Comparison of ENCODE assay signal across 9 cellular contexts in the genomic region with DNA sequence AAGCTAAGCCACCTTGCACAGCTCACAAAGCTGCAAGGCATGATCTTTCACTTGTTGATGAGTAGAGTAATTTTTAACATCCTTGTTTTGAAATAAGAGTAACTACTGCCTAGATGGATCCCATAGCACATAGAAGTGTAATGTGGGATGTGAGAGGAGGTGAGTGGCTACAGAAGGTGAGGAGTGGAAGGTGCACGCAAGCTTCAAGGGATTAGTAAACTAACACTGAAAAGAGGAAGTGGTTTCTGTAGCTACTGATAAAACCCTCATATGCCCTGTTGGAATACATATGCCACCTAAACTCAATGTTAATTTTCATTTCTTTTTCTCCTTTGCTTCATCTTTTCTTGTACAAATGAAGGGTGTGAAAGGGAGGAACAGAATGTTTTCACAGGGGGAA. TPM values are rescaled to one million over a fixed set of nuclear protein-coding genes. Genes with fewer than 3 reads are reported as not detected.
A peak's percentile ranks its signal among the peaks of the same experiment; 100 is the strongest.
DNase-seq lines count a peak whose midpoint lies in the region; ATAC-seq and TF ChIP-seq lines count a peak whose summit lies in the region.
"Had no signal": no experiment of that assay in that cellular context is flagged by ENCODE, and none has a peak within 500 bp of the region (broad histone marks: within the 10 kb centered on the region; RNA-seq: fewer than 3 reads in every experiment).

No MANE protein-coding gene starts in this region.

- no peaks in the 10 kb centered on the region for H3K36me3 ChIP-seq in neutrophil

- H3K4me1 ChIP-seq in neutrophil (ENCODE audit: control insufficient read depth in 1 of 2, insufficient read depth in 1 of 2, low read depth in 1 of 2, low read length in 1 of 2): peaks cover 40% of the 10 kb centered on the region in 2 experiments

- POLR2A ChIA-PET in activated CD4-positive, alpha-beta T cell treated with anti-CD3 and anti-CD28 coated beads for 36 hours (lab: Charles Lee): interaction anchor here (0.6 kb wide), 1 partner anchor 29 kb away, joined by 4 read pairs; no protein-coding TSS in a partner anchor

- peak; percentile 16 for DNase-seq in activated CD4-positive, alpha-beta T cell treated with anti-CD3 and anti-CD28 coated beads for 36 hours
- DNase-seq in activated CD4-positive, alpha-beta T cell treated with anti-CD3 and anti-CD28 coated beads for 1 hour: no peak
- peak; percentile 67 for DNase-seq in MV-4-11 (lab: John Stamatoyannopoulos, UW)
- DNase-seq in NCI-H1105 (lab: John Stamatoyannopoulos, UW): no peak
- DNase-seq in endothelial cell (ENCODE audit: low spot score): no peak
- DNase-seq in NCI-H2107 (lab: John Stamatoyannopoulos, UW): no peak

- H3K9me3 Mint-ChIP-seq in activated CD4-positive, alpha-beta T cell treated with anti-CD3 and anti-CD28 coated beads for 36 hours (ENCODE audit: low read depth): no peaks in the 10 kb centered on the region
- no peaks in the 10 kb centered on the region for H3K9me3 Mint-ChIP-seq in endothelial cell (ENCODE audit: unreplicated experiment)
- H3K9me3 Mint-ChIP-seq: IgD-negative memory B cell had no signal

- H3K4me3 ChIP-seq in neutrophil (ENCODE audit: low read depth in 1 of 2, low read length in 1 of 2): peak overlapping the region in 1 of 2 experiments; percentile 3

- H3K27me3 ChIP-seq in neutrophil: no peaks in the 10 kb centered on the region

- H3K27me3 Mint-ChIP-seq in activated CD4-positive, alpha-beta T cell treated with anti-CD3 and anti-CD28 coated beads for 36 hours: no peaks in the 10 kb centered on the region
- H3K27me3 Mint-ChIP-seq in endothelial cell (ENCODE audit: unreplicated experiment): no peaks in the 10 kb centered on the region
- H3K27me3 Mint-ChIP-seq: IgD-negative memory B cell had no signal

- peak overlapping the region; percentile 41 for H3K27ac ChIP-seq in neutrophil

- intact Hi-C loops in activated CD4-positive, alpha-beta T cell treated with anti-CD3 and anti-CD28 coated beads for 36 hours (cut with DNase I, micrococcal nuclease): loop anchor here (5.0 kb wide), 2 partner anchors 53 to 1767 kb away; no protein-coding TSS in a partner anchor

- H3K27ac Mint-ChIP-seq in activated CD4-positive, alpha-beta T cell treated with anti-CD3 and anti-CD28 coated beads for 36 hours: no peak overlapping the region
- H3K27ac Mint-ChIP-seq in endothelial cell (ENCODE audit: unreplicated experiment): no peak overlapping the region

- H3K9me3 ChIP-seq in neutrophil: no peaks in the 10 kb centered on the region

- TF ChIP-seq CTCF in neutrophil (IDR thresholded peaks at IDR 0.05) (no peak), endothelial cell (IDR thresholded peaks at IDR 0.05; ENCODE audit: unreplicated experiment) (no peak)

- H3K4me3 Mint-ChIP-seq in activated CD4-positive, alpha-beta T cell treated with anti-CD3 and anti-CD28 coated beads for 36 hours: peak overlapping the region; percentile 6
- no peak overlapping the region for H3K4me3 Mint-ChIP-seq in endothelial cell (ENCODE audit: unreplicated experiment)
- H3K4me3 Mint-ChIP-seq: IgD-negative memory B cell had no signal

- no peaks in the 10 kb centered on the region for H3K36me3 Mint-ChIP-seq in activated CD4-positive, alpha-beta T cell treated with anti-CD3 and anti-CD28 coated beads for 36 hours (ENCODE audit: low read depth)
- no peaks in the 10 kb centered on the region for H3K36me3 Mint-ChIP-seq in endothelial cell (ENCODE audit: low read depth, unreplicated experiment)
- H3K36me3 Mint-ChIP-seq: IgD-negative memory B cell had no signal

- H3K4me1 Mint-ChIP-seq in activated CD4-positive, alpha-beta T cell treated with anti-CD3 and anti-CD28 coated beads for 36 hours: peaks cover 52% of the 10 kb centered on the region
- peaks cover 3% of the 10 kb centered on the region for H3K4me1 Mint-ChIP-seq in endothelial cell (ENCODE audit: unreplicated experiment)

- peak; percentile 12 for ATAC-seq in activated CD4-positive, alpha-beta T cell treated with anti-CD3 and anti-CD28 coated beads for 36 hours
- peak; percentile 67 for ATAC-seq in HG02798 (IDR thresholded peaks at IDR 0.05; ENCODE audit: poor library complexity, unreplicated experiment)

- CTCF ChIA-PET in activated CD4-positive, alpha-beta T cell treated with anti-CD3 and anti-CD28 coated beads for 36 hours (lab: Charles Lee): interaction anchor here (0.5 to 0.6 kb wide), 2 partner anchors 52 kb away, joined by 3 read pairs; no protein-coding TSS in a partner anchor

RNA-seq across cellular contexts. Expression of a gene that starts 22.0 kb away (rescaled TPM):
- 10 to 100 TPM; 53.1 to 59.4 TPM for total RNA-seq in activated CD4-positive, alpha-beta T cell treated with anti-CD3 and anti-CD28 coated beads for 36 hours
- total RNA-seq in endothelial cell (ENCODE audit: unreplicated experiment): 162 TPM

Comparison
In these comparisons a context has a peak if more than half of its experiments do, and no peak if none do; other contexts are left out.
1. DNase-seq: peak in activated CD4-positive, alpha-beta T cell treated with anti-CD3 and anti-CD28 coated beads for 36 hours (single experiment) and MV-4-11 (single experiment); none in activated CD4-positive, alpha-beta T cell treated with anti-CD3 and anti-CD28 coated beads for 1 hour (single experiment), NCI-H1105 (single experiment), endothelial cell (single experiment) and NCI-H2107 (single experiment).